ENCODE assay signal across 1 cellular context in the genomic region with DNA sequence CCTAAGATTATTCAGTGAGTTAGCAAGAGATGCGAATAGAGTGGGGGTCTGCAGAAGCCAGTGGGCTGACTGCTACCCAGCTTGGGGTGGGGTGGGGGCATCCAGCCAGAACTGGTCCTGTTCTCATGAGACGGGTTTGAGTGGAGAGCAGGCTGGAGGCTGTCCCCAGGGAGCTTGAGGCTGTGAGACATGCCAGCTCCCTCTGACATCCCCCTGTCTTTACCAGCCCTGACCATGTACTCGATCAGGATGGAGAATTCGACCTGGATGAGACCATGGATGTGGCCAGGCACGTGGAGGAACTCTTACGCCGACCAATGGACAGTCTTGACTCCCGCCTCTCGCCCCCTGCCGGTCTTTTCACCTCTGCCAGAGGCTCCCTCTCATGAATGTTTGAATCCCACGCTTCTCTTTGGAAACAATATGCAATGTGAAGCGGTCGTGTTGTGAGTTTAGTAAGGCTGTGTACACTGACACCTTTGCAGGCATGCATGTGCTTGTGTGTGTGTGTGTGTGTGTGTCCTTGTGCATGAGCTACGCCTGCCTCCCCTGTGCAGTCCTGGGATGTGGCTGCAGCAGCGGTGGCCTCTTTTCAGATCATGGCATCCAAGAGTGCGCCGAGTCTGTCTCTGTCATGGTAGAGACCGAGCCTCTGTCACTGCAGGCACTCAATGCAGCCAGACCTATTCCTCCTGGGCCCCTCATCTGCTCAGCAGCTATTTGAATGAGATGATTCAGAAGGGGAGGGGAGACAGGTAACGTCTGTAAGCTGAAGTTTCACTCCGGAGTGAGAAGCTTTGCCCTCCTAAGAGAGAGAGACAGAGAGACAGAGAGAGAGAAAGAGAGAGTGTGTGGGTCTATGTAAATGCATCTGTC.
TF ChIP-seq lines count a peak whose summit lies in the region.

No MANE protein-coding gene starts in this region.

TF ChIP-seq in GM23338, 12 proteins besides CTCF, POLR2A, EP300 and RAD21 (continued from another document):
- TF ChIP-seq JUNB (IDR thresholded peaks at IDR 0.05; ENCODE audit: unreplicated experiment) (no peak), CREB1 (CRISPR knock-in tag; IDR thresholded peaks at IDR 0.05; ENCODE audit: low read depth) (no peak), ZNF114 (CRISPR knock-in tag; IDR thresholded peaks at IDR 0.05) (no peak), POLR2AphosphoS5 (IDR thresholded peaks at IDR 0.05; ENCODE audit: low read depth) (no peak)
- TF ChIP-seq, protein P1, sequence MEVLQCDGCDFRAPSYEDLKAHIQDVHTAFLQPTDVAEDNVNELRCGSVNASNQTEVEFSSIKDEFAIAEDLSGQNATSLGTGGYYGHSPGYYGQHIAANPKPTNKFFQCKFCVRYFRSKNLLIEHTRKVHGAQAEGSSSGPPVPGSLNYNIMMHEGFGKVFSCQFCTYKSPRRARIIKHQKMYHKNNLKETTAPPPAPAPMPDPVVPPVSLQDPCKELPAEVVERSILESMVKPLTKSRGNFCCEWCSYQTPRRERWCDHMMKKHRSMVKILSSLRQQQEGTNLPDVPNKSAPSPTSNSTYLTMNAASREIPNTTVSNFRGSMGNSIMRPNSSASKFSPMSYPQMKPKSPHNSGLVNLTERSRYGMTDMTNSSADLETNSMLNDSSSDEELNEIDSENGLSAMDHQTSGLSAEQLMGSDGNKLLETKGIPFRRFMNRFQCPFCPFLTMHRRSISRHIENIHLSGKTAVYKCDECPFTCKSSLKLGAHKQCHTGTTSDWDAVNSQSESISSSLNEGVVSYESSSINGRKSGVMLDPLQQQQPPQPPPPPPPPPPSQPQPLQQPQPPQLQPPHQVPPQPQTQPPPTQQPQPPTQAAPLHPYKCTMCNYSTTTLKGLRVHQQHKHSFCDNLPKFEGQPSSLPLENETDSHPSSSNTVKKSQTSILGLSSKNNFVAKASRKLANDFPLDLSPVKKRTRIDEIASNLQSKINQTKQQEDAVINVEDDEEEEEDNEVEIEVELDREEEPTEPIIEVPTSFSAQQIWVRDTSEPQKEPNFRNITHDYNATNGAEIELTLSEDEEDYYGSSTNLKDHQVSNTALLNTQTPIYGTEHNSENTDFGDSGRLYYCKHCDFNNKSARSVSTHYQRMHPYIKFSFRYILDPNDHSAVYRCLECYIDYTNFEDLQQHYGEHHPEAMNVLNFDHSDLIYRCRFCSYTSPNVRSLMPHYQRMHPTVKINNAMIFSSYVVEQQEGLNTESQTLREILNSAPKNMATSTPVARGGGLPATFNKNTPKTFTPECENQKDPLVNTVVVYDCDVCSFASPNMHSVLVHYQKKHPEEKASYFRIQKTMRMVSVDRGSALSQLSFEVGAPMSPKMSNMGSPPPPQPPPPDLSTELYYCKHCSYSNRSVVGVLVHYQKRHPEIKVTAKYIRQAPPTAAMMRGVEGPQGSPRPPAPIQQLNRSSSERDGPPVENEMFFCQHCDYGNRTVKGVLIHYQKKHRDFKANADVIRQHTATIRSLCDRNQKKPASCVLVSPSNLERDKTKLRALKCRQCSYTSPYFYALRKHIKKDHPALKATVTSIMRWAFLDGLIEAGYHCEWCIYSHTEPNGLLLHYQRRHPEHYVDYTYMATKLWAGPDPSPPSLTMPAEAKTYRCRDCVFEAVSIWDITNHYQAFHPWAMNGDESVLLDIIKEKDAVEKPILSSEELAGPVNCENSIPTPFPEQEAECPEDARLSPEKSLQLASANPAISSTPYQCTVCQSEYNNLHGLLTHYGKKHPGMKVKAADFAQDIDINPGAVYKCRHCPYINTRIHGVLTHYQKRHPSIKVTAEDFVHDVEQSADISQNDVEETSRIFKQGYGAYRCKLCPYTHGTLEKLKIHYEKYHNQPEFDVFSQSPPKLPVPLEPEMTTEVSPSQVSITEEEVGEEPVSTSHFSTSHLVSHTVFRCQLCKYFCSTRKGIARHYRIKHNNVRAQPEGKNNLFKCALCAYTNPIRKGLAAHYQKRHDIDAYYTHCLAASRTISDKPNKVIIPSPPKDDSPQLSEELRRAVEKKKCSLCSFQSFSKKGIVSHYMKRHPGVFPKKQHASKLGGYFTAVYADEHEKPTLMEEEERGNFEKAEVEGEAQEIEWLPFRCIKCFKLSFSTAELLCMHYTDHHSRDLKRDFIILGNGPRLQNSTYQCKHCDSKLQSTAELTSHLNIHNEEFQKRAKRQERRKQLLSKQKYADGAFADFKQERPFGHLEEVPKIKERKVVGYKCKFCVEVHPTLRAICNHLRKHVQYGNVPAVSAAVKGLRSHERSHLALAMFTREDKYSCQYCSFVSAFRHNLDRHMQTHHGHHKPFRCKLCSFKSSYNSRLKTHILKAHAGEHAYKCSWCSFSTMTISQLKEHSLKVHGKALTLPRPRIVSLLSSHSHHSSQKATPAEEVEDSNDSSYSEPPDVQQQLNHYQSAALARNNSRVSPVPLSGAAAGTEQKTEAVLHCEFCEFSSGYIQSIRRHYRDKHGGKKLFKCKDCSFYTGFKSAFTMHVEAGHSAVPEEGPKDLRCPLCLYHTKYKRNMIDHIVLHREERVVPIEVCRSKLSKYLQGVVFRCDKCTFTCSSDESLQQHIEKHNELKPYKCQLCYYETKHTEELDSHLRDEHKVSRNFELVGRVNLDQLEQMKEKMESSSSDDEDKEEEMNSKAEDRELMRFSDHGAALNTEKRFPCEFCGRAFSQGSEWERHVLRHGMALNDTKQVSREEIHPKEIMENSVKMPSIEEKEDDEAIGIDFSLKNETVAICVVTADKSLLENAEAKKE (CRISPR knock-in tag; IDR thresholded peaks at IDR 0.05) = no peak
